7 cellular contexts compared by ENCODE assay signal in the genomic region with DNA sequence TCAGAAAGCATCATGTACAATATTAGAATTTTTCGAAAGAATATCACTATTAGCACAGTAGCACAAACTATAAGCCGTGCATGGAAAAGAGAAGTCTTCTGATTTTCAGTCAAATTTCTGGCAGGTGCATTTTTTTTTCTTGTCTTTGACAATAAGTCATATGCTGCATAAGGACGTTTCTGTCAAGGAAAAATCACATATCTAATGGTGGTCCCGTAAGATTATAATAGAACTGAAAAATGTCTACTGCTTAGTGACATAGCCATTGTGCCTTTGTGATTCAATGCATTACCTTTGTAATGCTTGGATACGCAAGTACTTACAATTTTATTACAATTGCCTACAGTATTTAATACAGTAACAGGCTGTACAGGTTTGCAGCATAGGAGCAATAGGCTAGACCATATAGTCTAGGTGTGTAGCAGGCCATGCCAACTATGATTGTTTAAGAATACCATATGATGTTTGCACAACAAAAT.
"Had no signal": no experiment of that assay in that cellular context is flagged by ENCODE, and none has a peak within 500 bp of the region (broad histone marks: within the 10 kb centered on the region; RNA-seq: fewer than 3 reads in every experiment).

No MANE protein-coding gene starts in this region.

- H3K4me2 ChIP-seq: GM23338 had no signal

- H3K4me1 Mint-ChIP-seq: GM23338, H9, IgD-negative memory B cell had no signal

- H2AFZ ChIP-seq: GM23338 had no signal

- H3K27me3 Mint-ChIP-seq: IgD-negative memory B cell had no signal

- H3K4me3 Mint-ChIP-seq: GM23338, H9, IgD-negative memory B cell had no signal

- DNase-seq: H9, HCEC 1CT had no signal

- H3K4me3 ChIP-seq: GM23338 had no signal

- H3K36me3 Mint-ChIP-seq: IgD-negative memory B cell had no signal

- FAIRE-seq: H1, H54, HTR-8/SVneo had no signal

- H3K27ac Mint-ChIP-seq: GM23338, H9, IgD-negative memory B cell had no signal

- ATAC-seq: GM23338 had no signal

- H3K9me3 Mint-ChIP-seq: GM23338, H9 had no signal
